Comparison of ENCODE assay signal across 30 cellular contexts in genomic region chr1:65479805-65480204, GRCh38. TPM values are rescaled to one million over a fixed set of nuclear protein-coding genes. Genes with fewer than 3 reads are reported as not detected.
"Had no signal": no experiment of that assay in that cellular context is flagged by ENCODE, and none has a peak within 500 bp of the region (broad histone marks: within the 10 kb centered on the region; RNA-seq: fewer than 3 reads in every experiment).

No MANE protein-coding gene starts in this region.

- H3K9me3 ChIP-seq: Peyer's patch, SJSA1, SK-N-SH had no signal

- H3K4me2 ChIP-seq: KMS-11, SK-N-SH had no signal

- H3K9ac ChIP-seq: KMS-11, SK-N-SH had no signal

- H3K27me3 ChIP-seq: Peyer's patch, SJSA1 had no signal

- ATAC-seq: PC-3 had no signal

- H3K36me3 ChIP-seq: Peyer's patch, SJSA1 had no signal

- H3K27ac ChIP-seq: KMS-11, Peyer's patch, SJSA1 had no signal

- DNase-seq: Karpas-422, MM.1S, MV-4-11, NCI-H1092, NCI-H1105, NCI-H1417 treated with DMSO at 0.1 percent for 48 hours, NCI-H1436 treated with DMSO at 0.1 percent for 48 hours, NCI-H1694 treated with DMSO at 0.1 percent for 48 hours, NCI-H187 treated with DMSO at 0.1 percent for 48 hours, NCI-H2029 treated with DMSO at 0.1 percent for 48 hours, NCI-H2081 treated with DMSO at 0.1 percent for 48 hours, NCI-H2107, NCI-H2171, NCI-H226, NCI-H446 treated with DMSO at 0.1 percent for 48 hours, NCI-H510A, NCI-H524, NCI-H526, NCI-H69, NCI-H748 treated with DMSO at 0.1 percent for 48 hours, NCI-H82, PC-3, Peyer's patch, Right ventricle myocardium superior, RPMI8226, SHP77 treated with DMSO at 0.1 percent for 48 hours, SK-N-SH, SW 1271 had no signal

- H3K4me3 ChIP-seq: Peyer's patch, SJSA1 had no signal

- H3K4me1 ChIP-seq: Peyer's patch, SJSA1 had no signal

RNA-seq across cellular contexts. Expression of gene LEPR, which starts 59.3 kb away (rescaled TPM):
- total RNA-seq: PC-3 had no signal
